Comparison of ENCODE assay signal across 3 cellular contexts in genomic region chr1:16916036-16916880, GRCh38. TPM values are rescaled to one million over a fixed set of nuclear protein-coding genes. Genes with fewer than 3 reads are reported as not detected.
"Had no signal": no experiment of that assay in that cellular context is flagged by ENCODE, and none has a peak within 500 bp of the region (broad histone marks: within the 10 kb centered on the region; RNA-seq: fewer than 3 reads in every experiment).

No MANE protein-coding gene starts in this region.

RNA-seq across cellular contexts. Expression of gene RNU1-2, which starts 20.5 kb away (rescaled TPM):
- total RNA-seq: right atrium auricular region had no signal
- polyA plus RNA-seq: adipose tissue, hepatocyte had no signal
